11 cellular contexts compared by ENCODE assay signal in the genomic region with DNA sequence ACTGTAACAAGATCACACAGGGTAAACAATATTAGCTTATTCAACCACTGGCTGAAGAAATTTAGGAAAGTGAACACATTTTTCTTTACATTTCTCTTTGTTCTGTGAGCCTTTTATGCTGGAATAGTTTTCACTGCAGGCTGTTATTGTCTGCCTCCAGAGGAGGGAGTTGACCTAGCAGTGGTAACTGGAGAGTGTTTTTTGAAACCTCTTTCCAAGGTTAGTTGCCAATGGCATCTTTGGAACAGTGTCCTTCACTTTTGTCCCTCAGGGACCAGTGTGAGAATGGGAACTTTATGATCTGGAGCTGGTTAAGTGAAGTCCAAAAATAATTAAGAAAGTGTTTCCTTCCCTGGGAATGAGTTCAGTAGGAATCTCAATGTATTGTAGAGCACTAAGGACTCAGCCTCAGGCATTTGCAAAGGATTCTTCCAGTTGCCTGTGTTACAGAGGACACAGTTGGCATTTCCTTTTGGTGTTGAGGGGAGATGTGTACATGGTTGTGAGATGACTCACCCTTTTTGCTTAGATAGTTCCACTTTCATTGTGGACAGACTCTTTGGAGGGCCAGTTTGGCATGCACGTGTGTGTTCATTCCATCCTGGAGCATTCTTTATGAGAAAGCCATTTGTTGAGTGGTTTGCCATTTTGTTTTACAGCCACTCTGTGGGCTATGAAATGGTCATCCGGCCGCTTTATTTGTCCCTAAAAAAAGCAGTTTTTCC.
DNase-seq lines count a peak whose midpoint lies in the region; ATAC-seq and TF ChIP-seq lines count a peak whose summit lies in the region.
"Had no signal": no experiment of that assay in that cellular context is flagged by ENCODE, and none has a peak within 500 bp of the region (broad histone marks: within the 10 kb centered on the region; RNA-seq: fewer than 3 reads in every experiment).

No MANE protein-coding gene starts in this region.

- TF ChIP-seq CTCF in right atrium auricular region (IDR thresholded peaks at IDR 0.05), result no peak
- peak; percentile 16 for TF ChIP-seq CTCF in cardiac muscle cell (IDR thresholded peaks at IDR 0.05; ENCODE audit: low read depth, low read length)
- no peak for TF ChIP-seq CTCF in ovary (IDR thresholded peaks at IDR 0.05)

- no peak overlapping the region for H3K4me3 ChIP-seq in right atrium auricular region
- no peak overlapping the region for H3K4me3 ChIP-seq in SJCRH30
- no peak overlapping the region for H3K4me3 ChIP-seq in cardiac muscle cell
- no peak overlapping the region for H3K4me3 ChIP-seq in ovary
- H3K4me3 ChIP-seq: BLaER1 treated with 17β-estradiol and CSF1 and Interleukin-3, amounts not matched to agents 10 nM and 100 nM; heart left ventricle had no signal

- TF ChIP-seq POLR2A in ovary (IDR thresholded peaks at IDR 0.05), result no peak

- H3K4me1 ChIP-seq in right atrium auricular region, result no peaks in the 10 kb centered on the region
- peaks cover 39% of the 10 kb centered on the region for H3K4me1 ChIP-seq in SJCRH30
- H3K4me1 ChIP-seq in cardiac muscle cell (ENCODE audit: low read depth), result no peaks in the 10 kb centered on the region
- H3K4me1 ChIP-seq in ovary (ENCODE audit: insufficient read depth), result no peaks in the 10 kb centered on the region

- H3K27ac ChIP-seq in right atrium auricular region, result peak overlapping the region in 1 of 2 donors; percentile 21
- peak overlapping the region; percentile 85 for H3K27ac ChIP-seq in SJCRH30
- H3K27ac ChIP-seq in cardiac muscle cell, result no peak overlapping the region
- no peak overlapping the region for H3K27ac ChIP-seq in ovary
- H3K27ac ChIP-seq: heart left ventricle had no signal

- H3K27me3 ChIP-seq in right atrium auricular region (peaks cover 0 to 3% of the 10 kb centered on the region in 2 donors), SJCRH30 (no peaks in the 10 kb centered on the region), cardiac muscle cell (no peaks in the 10 kb centered on the region), ovary (no peaks in the 10 kb centered on the region)
- H3K27me3 ChIP-seq: BLaER1 treated with 17β-estradiol and CSF1 and Interleukin-3, amounts not matched to agents 10 nM and 100 nM; heart left ventricle had no signal

- 55 to 69% (median 57%) methylated on average over 3 of the region's 3 CpGs for WGBS in ovary, 3 donors

- H3K36me3 ChIP-seq in right atrium auricular region (no peaks in the 10 kb centered on the region), SJCRH30 (no peaks in the 10 kb centered on the region), cardiac muscle cell (no peaks in the 10 kb centered on the region), ovary (no peaks in the 10 kb centered on the region)
- H3K36me3 ChIP-seq: heart left ventricle had no signal

- H3K9me3 ChIP-seq in right atrium auricular region (no peaks in the 10 kb centered on the region), SJCRH30 (replicated peaks) (no peaks in the 10 kb centered on the region), cardiac muscle cell (ENCODE audit: low read depth) (no peaks in the 10 kb centered on the region), ovary (no peaks in the 10 kb centered on the region)
- H3K9me3 ChIP-seq: heart left ventricle had no signal

- ATAC-seq in Right ventricle myocardium superior (ENCODE audit: poor library complexity) (peak; percentile 68), GM21515 (IDR thresholded peaks at IDR 0.05; ENCODE audit: unreplicated experiment) (no peak)

- intact Hi-C loops in Right ventricle myocardium superior (cut with DNase I) (no loop called here), ovary (cut with DNase I) (no loop called here)

- TF ChIP-seq EP300 in ovary (IDR thresholded peaks at IDR 0.05), result no peak

- DNase-seq in Right ventricle myocardium superior (no peak), right atrium auricular region (ENCODE audit: low spot score) (no peak), SJCRH30 (peak; percentile 77 to 85), cardiac muscle cell (ENCODE audit: low read depth in 1 of 2, low spot score in 1 of 2) (peak in 1 of 2 donors; percentile 86), anterior cingulate cortex (lab: John Stamatoyannopoulos, UW) (no peak), ovary (no peak), GOT3 (lab: John Stamatoyannopoulos, UW) (no peak)
- DNase-seq: activated T-cell treated with anti-CD3 and anti-CD28 coated beads, Interleukin-2, amount 50 U/mL, for 48 hours; heart left ventricle had no signal

Comparison
In these comparisons a context has a peak if more than half of its experiments do, and no peak if none do; other contexts are left out.
1. DNase-seq: peak in SJCRH30 (2 of 2); none in Right ventricle myocardium superior (single experiment), right atrium auricular region (single experiment), anterior cingulate cortex (0 of 58), ovary (0 of 5) and GOT3 (single experiment).